Comparison of ENCODE assay signal across 9 cellular contexts in genomic region chr7:130891254-130892094, GRCh38.
A peak's percentile ranks its signal among the peaks of the same experiment; 100 is the strongest.
DNase-seq lines count a peak whose midpoint lies in the region; ATAC-seq and FAIRE-seq lines count a peak whose summit lies in the region.
"Had no signal": no experiment of that assay in that cellular context is flagged by ENCODE, and none has a peak within 500 bp of the region (broad histone marks: within the 10 kb centered on the region; RNA-seq: fewer than 3 reads in every experiment).

No MANE protein-coding gene starts in this region.

- H3K9ac ChIP-seq in HUES48 (ENCODE audit: low read depth, low read length) = no peak overlapping the region
- peak overlapping the region in 1 of 2 donors; percentile 60 for H3K9ac ChIP-seq in stomach smooth muscle (ENCODE audit: low read length in 2 of 2)

- H3K27ac ChIP-seq in HUES48 (ENCODE audit: low read depth, low read length) (peak overlapping the region; percentile 39), stomach smooth muscle (ENCODE audit: low read length) (peak overlapping the region; percentile 46)

- DNase-seq in amniotic epithelial cell (ENCODE audit: low read depth) = peak; percentile 96
- peak; percentile 61 for DNase-seq in left ventricle myocardium superior
- DNase-seq in iPS-NIHi7 (ENCODE audit: extremely low spot score) = no peak
- DNase-seq in stimulated activated CD4-positive, alpha-beta T cell treated with anti-CD3 and anti-CD28 coated beads, Interleukin-4, amount 100 ng/mL, for 4 hours = no peak
- DNase-seq in HTR-8/SVneo (ENCODE audit: insufficient read length, low spot score) = no peak
- DNase-seq: NCI-H1436 treated with DMSO at 0.1 percent for 48 hours had no signal

- H3K36me3 ChIP-seq in HUES48 (ENCODE audit: control insufficient read depth, insufficient read depth, low read length) = no peaks in the 10 kb centered on the region; the same call in 1 of the 2 replicates
- peaks cover 8 to 15% of the 10 kb centered on the region in 2 donors for H3K36me3 ChIP-seq in stomach smooth muscle (ENCODE audit: control insufficient read depth in 2 of 2, insufficient read depth in 2 of 2, low read length in 2 of 2)

- no peak overlapping the region for H3K4me3 ChIP-seq in HUES48 (ENCODE audit: low read depth, low read length)
- peak overlapping the region in 1 of 2 donors; percentile 60 for H3K4me3 ChIP-seq in stomach smooth muscle (ENCODE audit: low read length in 2 of 2)

- H3K9me3 ChIP-seq in HUES48 (ENCODE audit: control insufficient read depth, insufficient read depth, low read length) (no peaks in the 10 kb centered on the region), stomach smooth muscle (ENCODE audit: control insufficient read depth in 2 of 2, low read length in 2 of 2) (no peaks in the 10 kb centered on the region)

- H3K27me3 ChIP-seq in HUES48 (ENCODE audit: control insufficient read depth, insufficient read depth, low read length) (no peaks in the 10 kb centered on the region), stomach smooth muscle (ENCODE audit: control insufficient read depth in 1 of 2, insufficient read depth in 2 of 2, low read length in 2 of 2) (no peaks in the 10 kb centered on the region)

- intact Hi-C loops in left ventricle myocardium superior (cut with micrococcal nuclease) = loop anchor here (10.0 kb wide), 1 partner anchor 143 kb away; no protein-coding TSS in a partner anchor

- ATAC-seq in left ventricle myocardium superior (peak; percentile 53), GM18498 (IDR thresholded peaks at IDR 0.05; ENCODE audit: unreplicated experiment) (no peak)

- peaks cover 9% of the 10 kb centered on the region for H3K4me1 ChIP-seq in HUES48 (ENCODE audit: control insufficient read depth, insufficient read depth, low read length)
- H3K4me1 ChIP-seq in stomach smooth muscle (ENCODE audit: control insufficient read depth, insufficient read depth, low read length) = peaks cover 20% of the 10 kb centered on the region

- no peak for FAIRE-seq in HTR-8/SVneo (lab: Jason Lieb, UNC)

Comparison
In these comparisons a context has a peak if more than half of its experiments do, and no peak if none do; other contexts are left out.
1. DNase-seq: peak in amniotic epithelial cell (single experiment) and left ventricle myocardium superior (single experiment); none in iPS-NIHi7 (single experiment), stimulated activated CD4-positive, alpha-beta T cell treated with anti-CD3 and anti-CD28 coated beads, Interleukin-4, amount 100 ng/mL, for 4 hours (0 of 2) and HTR-8/SVneo (single experiment).